1 cellular context compared by ENCODE assay signal in the genomic region with DNA sequence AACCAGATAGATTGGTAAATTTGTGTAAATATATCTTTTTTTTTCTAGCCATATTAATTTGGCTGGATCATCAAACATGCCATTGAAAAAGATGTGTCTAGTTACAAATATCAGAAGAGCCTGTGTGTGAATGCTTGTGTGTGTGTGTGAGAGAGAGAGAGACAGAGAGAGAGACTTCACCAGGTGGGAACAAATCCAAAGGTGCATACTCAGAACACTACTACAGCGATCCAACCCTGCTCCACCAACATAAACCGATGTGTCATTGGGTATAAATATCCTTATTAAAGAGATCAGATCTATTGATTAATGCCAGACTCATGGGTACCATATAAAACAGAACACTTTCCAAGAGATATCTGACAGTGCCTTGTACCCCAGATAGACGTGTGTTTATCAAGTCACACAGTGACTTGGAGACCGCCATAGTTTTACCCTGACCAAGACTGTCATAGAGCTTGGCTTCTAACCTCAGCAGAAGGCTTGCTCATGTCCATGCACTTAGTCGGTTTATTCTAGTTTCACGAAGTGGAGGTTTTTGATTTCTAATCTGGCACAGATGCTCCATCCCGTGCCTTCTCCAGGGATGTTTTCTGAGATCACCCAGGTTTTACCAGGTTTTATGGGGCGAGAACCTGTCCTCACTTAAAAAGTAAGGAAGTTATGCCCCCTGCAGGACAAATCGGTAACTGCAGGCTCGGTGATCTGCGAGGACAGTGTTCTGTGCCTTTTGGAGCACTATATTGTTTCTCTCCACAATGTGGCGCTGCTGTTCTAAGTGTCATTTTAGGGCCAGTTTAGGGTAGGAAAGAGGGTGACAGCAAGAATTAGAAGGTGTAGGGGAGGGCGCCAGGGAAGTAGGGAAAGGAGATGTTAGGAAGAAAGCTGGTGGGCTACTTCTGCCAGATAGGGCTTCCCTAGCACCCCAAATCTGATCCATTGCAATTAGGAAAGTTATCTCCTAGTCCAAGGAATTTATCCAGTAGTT.
TF ChIP-seq lines count a peak whose summit lies in the region.

No MANE protein-coding gene starts in this region.

TF ChIP-seq in HEK293, 187 proteins besides CTCF, POLR2A, EP300 and RAD21 (continued from another document and continues in another):
- TF ChIP-seq, protein P1, sequence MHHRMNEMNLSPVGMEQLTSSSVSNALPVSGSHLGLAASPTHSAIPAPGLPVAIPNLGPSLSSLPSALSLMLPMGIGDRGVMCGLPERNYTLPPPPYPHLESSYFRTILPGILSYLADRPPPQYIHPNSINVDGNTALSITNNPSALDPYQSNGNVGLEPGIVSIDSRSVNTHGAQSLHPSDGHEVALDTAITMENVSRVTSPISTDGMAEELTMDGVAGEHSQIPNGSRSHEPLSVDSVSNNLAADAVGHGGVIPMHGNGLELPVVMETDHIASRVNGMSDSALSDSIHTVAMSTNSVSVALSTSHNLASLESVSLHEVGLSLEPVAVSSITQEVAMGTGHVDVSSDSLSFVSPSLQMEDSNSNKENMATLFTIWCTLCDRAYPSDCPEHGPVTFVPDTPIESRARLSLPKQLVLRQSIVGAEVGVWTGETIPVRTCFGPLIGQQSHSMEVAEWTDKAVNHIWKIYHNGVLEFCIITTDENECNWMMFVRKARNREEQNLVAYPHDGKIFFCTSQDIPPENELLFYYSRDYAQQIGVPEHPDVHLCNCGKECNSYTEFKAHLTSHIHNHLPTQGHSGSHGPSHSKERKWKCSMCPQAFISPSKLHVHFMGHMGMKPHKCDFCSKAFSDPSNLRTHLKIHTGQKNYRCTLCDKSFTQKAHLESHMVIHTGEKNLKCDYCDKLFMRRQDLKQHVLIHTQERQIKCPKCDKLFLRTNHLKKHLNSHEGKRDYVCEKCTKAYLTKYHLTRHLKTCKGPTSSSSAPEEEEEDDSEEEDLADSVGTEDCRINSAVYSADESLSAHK (tag by site-specific recombination; IDR thresholded peaks at IDR 0.05), result no peak
- no peak for TF ChIP-seq ZFP3 (tag by site-specific recombination; IDR thresholded peaks at IDR 0.05; ENCODE audit: low read depth)
- TF ChIP-seq ZNF394 (tag by site-specific recombination; IDR thresholded peaks at IDR 0.05; ENCODE audit: borderline replicate concordance), result peak; percentile 67; the same call in 1 of the 2 replicates
- 0 out of 2 replicates have a peak, but pooled peaks have one; percentile 14 for TF ChIP-seq ZNF664 (tag by site-specific recombination; IDR thresholded peaks at IDR 0.05)
- TF ChIP-seq ZNF184 (tag by site-specific recombination; IDR thresholded peaks at IDR 0.05), result no peak
- TF ChIP-seq ZNF146 (tag by site-specific recombination; IDR thresholded peaks at IDR 0.05), result no peak
- TF ChIP-seq ZSCAN23 (tag by site-specific recombination; IDR thresholded peaks at IDR 0.05), result no peak
- TF ChIP-seq, protein P2, sequence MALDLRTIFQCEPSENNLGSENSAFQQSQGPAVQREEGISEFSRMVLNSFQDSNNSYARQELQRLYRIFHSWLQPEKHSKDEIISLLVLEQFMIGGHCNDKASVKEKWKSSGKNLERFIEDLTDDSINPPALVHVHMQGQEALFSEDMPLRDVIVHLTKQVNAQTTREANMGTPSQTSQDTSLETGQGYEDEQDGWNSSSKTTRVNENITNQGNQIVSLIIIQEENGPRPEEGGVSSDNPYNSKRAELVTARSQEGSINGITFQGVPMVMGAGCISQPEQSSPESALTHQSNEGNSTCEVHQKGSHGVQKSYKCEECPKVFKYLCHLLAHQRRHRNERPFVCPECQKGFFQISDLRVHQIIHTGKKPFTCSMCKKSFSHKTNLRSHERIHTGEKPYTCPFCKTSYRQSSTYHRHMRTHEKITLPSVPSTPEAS (tag by site-specific recombination; IDR thresholded peaks at IDR 0.05), result peak; percentile 59
- TF ChIP-seq, protein P3, sequence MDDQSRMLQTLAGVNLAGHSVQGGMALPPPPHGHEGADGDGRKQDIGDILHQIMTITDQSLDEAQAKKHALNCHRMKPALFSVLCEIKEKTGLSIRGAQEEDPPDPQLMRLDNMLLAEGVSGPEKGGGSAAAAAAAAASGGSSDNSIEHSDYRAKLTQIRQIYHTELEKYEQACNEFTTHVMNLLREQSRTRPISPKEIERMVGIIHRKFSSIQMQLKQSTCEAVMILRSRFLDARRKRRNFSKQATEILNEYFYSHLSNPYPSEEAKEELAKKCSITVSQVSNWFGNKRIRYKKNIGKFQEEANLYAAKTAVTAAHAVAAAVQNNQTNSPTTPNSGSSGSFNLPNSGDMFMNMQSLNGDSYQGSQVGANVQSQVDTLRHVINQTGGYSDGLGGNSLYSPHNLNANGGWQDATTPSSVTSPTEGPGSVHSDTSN (CRISPR knock-in tag; IDR thresholded peaks at IDR 0.05), result no peak
- no peak for TF ChIP-seq ZNF792 (tag by site-specific recombination; IDR thresholded peaks at IDR 0.05)
- no peak for TF ChIP-seq MYNN (tag by site-specific recombination; IDR thresholded peaks at IDR 0.05; ENCODE audit: borderline replicate concordance)
- TF ChIP-seq ZNF175 (tag by site-specific recombination; IDR thresholded peaks at IDR 0.05), result no peak
- TF ChIP-seq ZNF37A (tag by site-specific recombination; IDR thresholded peaks at IDR 0.05), result no peak
- TF ChIP-seq ZBTB7A (tag by site-specific recombination; IDR thresholded peaks at IDR 0.05; ENCODE audit: low read depth), result no peak
- peak; percentile 99 for TF ChIP-seq ZNF2 (tag by site-specific recombination; IDR thresholded peaks at IDR 0.05)
- no peak for TF ChIP-seq ZNF112 (tag by site-specific recombination; IDR thresholded peaks at IDR 0.05)
- TF ChIP-seq, protein P4, sequence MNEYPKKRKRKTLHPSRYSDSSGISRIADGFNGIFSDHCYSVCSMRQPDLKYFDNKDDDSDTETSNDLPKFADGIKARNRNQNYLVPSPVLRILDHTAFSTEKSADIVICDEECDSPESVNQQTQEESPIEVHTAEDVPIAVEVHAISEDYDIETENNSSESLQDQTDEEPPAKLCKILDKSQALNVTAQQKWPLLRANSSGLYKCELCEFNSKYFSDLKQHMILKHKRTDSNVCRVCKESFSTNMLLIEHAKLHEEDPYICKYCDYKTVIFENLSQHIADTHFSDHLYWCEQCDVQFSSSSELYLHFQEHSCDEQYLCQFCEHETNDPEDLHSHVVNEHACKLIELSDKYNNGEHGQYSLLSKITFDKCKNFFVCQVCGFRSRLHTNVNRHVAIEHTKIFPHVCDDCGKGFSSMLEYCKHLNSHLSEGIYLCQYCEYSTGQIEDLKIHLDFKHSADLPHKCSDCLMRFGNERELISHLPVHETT (tag by site-specific recombination; IDR thresholded peaks at IDR 0.05), result peak; percentile 57; the same call in 1 of the 2 replicates
- no peak for TF ChIP-seq KLF8 (tag by site-specific recombination; IDR thresholded peaks at IDR 0.05)
- TF ChIP-seq ZNF747 (tag by site-specific recombination; IDR thresholded peaks at IDR 0.05), result no peak
- 0 out of 2 replicates have a peak, but pooled peaks have one; percentile 41 for TF ChIP-seq ZNF366 (tag by site-specific recombination; conservative IDR thresholded peaks at IDR 0.05)
- TF ChIP-seq IKZF3 (tag by site-specific recombination; IDR thresholded peaks at IDR 0.05), result peak; percentile 77
- 0 out of 2 replicates have a peak, but pooled peaks have one; percentile 19 for TF ChIP-seq ZNF600 (tag by site-specific recombination; IDR thresholded peaks at IDR 0.05)
- TF ChIP-seq, protein P5, sequence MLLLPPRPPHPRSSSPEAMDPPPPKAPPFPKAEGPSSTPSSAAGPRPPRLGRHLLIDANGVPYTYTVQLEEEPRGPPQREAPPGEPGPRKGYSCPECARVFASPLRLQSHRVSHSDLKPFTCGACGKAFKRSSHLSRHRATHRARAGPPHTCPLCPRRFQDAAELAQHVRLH (tag by site-specific recombination; IDR thresholded peaks at IDR 0.05), result peak; percentile 92
- TF ChIP-seq ZSCAN30 (tag by site-specific recombination; IDR thresholded peaks at IDR 0.05), result peak; percentile 87
- TF ChIP-seq ZNF24 (tag by site-specific recombination; IDR thresholded peaks at IDR 0.05), result no peak
- no peak for TF ChIP-seq YY2 (tag by site-specific recombination; IDR thresholded peaks at IDR 0.05)
- TF ChIP-seq ZNF121 (tag by site-specific recombination; IDR thresholded peaks at IDR 0.05), result no peak
- TF ChIP-seq, protein P6, sequence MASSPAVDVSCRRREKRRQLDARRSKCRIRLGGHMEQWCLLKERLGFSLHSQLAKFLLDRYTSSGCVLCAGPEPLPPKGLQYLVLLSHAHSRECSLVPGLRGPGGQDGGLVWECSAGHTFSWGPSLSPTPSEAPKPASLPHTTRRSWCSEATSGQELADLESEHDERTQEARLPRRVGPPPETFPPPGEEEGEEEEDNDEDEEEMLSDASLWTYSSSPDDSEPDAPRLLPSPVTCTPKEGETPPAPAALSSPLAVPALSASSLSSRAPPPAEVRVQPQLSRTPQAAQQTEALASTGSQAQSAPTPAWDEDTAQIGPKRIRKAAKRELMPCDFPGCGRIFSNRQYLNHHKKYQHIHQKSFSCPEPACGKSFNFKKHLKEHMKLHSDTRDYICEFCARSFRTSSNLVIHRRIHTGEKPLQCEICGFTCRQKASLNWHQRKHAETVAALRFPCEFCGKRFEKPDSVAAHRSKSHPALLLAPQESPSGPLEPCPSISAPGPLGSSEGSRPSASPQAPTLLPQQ (tag by site-specific recombination; IDR thresholded peaks at IDR 0.05), result peak; percentile 61; the same call in 1 of the 2 replicates
- TF ChIP-seq, protein P7, sequence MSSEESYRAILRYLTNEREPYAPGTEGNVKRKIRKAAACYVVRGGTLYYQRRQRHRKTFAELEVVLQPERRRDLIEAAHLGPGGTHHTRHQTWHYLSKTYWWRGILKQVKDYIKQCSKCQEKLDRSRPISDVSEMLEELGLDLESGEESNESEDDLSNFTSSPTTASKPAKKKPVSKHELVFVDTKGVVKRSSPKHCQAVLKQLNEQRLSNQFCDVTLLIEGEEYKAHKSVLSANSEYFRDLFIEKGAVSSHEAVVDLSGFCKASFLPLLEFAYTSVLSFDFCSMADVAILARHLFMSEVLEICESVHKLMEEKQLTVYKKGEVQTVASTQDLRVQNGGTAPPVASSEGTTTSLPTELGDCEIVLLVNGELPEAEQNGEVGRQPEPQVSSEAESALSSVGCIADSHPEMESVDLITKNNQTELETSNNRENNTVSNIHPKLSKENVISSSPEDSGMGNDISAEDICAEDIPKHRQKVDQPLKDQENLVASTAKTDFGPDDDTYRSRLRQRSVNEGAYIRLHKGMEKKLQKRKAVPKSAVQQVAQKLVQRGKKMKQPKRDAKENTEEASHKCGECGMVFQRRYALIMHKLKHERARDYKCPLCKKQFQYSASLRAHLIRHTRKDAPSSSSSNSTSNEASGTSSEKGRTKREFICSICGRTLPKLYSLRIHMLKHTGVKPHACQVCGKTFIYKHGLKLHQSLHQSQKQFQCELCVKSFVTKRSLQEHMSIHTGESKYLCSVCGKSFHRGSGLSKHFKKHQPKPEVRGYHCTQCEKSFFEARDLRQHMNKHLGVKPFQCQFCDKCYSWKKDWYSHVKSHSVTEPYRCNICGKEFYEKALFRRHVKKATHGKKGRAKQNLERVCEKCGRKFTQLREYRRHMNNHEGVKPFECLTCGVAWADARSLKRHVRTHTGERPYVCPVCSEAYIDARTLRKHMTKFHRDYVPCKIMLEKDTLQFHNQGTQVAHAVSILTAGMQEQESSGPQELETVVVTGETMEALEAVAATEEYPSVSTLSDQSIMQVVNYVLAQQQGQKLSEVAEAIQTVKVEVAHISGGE (tag by site-specific recombination; conservative IDR thresholded peaks at IDR 0.05; ENCODE audit: low read depth), result no peak
- TF ChIP-seq ZNF324 (tag by site-specific recombination; IDR thresholded peaks at IDR 0.05), result peak; percentile 83
- TF ChIP-seq, protein P8, sequence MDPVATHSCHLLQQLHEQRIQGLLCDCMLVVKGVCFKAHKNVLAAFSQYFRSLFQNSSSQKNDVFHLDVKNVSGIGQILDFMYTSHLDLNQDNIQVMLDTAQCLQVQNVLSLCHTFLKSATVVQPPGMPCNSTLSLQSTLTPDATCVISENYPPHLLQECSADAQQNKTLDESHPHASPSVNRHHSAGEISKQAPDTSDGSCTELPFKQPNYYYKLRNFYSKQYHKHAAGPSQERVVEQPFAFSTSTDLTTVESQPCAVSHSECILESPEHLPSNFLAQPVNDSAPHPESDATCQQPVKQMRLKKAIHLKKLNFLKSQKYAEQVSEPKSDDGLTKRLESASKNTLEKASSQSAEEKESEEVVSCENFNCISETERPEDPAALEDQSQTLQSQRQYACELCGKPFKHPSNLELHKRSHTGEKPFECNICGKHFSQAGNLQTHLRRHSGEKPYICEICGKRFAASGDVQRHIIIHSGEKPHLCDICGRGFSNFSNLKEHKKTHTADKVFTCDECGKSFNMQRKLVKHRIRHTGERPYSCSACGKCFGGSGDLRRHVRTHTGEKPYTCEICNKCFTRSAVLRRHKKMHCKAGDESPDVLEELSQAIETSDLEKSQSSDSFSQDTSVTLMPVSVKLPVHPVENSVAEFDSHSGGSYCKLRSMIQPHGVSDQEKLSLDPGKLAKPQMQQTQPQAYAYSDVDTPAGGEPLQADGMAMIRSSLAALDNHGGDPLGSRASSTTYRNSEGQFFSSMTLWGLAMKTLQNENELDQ (tag by site-specific recombination; IDR thresholded peaks at IDR 0.05; ENCODE audit: low read depth), result no peak
- no peak for TF ChIP-seq ZNF140 (tag by site-specific recombination; IDR thresholded peaks at IDR 0.05)
- no peak for TF ChIP-seq HOXC10 (CRISPR knock-in tag; IDR thresholded peaks at IDR 0.05)
- TF ChIP-seq OSR2 (tag by site-specific recombination; IDR thresholded peaks at IDR 0.05), result no peak
- TF ChIP-seq ZNF777 (tag by site-specific recombination; IDR thresholded peaks at IDR 0.05; ENCODE audit: borderline replicate concordance), result no peak
- TF ChIP-seq, protein P9, sequence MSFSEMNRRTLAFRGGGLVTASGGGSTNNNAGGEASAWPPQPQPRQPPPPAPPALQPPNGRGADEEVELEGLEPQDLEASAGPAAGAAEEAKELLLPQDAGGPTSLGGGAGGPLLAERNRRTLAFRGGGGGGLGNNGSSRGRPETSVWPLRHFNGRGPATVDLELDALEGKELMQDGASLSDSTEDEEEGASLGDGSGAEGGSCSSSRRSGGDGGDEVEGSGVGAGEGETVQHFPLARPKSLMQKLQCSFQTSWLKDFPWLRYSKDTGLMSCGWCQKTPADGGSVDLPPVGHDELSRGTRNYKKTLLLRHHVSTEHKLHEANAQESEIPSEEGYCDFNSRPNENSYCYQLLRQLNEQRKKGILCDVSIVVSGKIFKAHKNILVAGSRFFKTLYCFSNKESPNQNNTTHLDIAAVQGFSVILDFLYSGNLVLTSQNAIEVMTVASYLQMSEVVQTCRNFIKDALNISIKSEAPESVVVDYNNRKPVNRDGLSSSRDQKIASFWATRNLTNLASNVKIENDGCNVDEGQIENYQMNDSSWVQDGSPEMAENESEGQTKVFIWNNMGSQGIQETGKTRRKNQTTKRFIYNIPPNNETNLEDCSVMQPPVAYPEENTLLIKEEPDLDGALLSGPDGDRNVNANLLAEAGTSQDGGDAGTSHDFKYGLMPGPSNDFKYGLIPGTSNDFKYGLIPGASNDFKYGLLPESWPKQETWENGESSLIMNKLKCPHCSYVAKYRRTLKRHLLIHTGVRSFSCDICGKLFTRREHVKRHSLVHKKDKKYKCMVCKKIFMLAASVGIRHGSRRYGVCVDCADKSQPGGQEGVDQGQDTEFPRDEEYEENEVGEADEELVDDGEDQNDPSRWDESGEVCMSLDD (tag by site-specific recombination; IDR thresholded peaks at IDR 0.05), result 0 out of 2 replicates have a peak, but pooled peaks have one; percentile 50
- TF ChIP-seq, protein P10, sequence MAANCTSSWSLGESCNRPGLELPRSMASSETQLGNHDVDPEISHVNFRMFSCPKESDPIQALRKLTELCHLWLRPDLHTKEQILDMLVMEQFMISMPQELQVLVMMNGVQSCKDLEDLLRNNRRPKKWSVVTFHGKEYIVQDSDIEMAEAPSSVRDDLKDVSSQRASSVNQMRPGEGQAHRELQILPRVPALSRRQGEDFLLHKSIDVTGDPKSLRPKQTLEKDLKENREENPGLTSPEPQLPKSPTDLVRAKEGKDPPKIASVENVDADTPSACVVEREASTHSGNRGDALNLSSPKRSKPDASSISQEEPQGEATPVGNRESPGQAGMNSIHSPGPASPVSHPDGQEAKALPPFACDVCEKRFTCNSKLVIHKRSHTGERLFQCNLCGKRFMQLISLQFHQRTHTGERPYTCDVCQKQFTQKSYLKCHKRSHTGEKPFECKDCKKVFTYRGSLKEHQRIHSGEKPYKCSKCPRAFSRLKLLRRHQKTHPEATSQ (tag by site-specific recombination; IDR thresholded peaks at IDR 0.05), result no peak
- TF ChIP-seq SP7 (tag by site-specific recombination; IDR thresholded peaks at IDR 0.05), result peak; percentile 73
